ENCODE assay signal across 20 cellular contexts in genomic region chr2:96212336-96212735, GRCh38. TPM values are rescaled to one million over a fixed set of nuclear protein-coding genes. Genes with fewer than 3 reads are reported as not detected.
DNase-seq lines count a peak whose midpoint lies in the region; ATAC-seq, FAIRE-seq and TF ChIP-seq lines count a peak whose summit lies in the region.
"Had no signal": no experiment of that assay in that cellular context is flagged by ENCODE, and none has a peak within 500 bp of the region (broad histone marks: within the 10 kb centered on the region; RNA-seq: fewer than 3 reads in every experiment).

No MANE protein-coding gene starts in this region.

- no peak overlapping the region for H3K4me3 ChIP-seq in A549
- no peak overlapping the region for H3K4me3 ChIP-seq in IMR-90 (ENCODE audit: insufficient read depth, low read depth, low read length)
- no peak overlapping the region for H3K4me3 ChIP-seq in GM12878

- no peak overlapping the region for H2BK20ac ChIP-seq in IMR-90 (ENCODE audit: low read depth, low read length)

- dilution Hi-C loops in IMR-90 (cut with HindIII; ENCODE audit: low sequenced_read_pairs, unreplicated experiment): no loop called here

- no peak overlapping the region for H2BK120ac ChIP-seq in IMR-90 (ENCODE audit: low read depth, low read length)

- TF ChIP-seq RAD21 in A549 (conservative IDR thresholded peaks at IDR 0.05 in 1 of 2, IDR thresholded peaks at IDR 0.05 in 1 of 2) (no peak), IMR-90 (IDR thresholded peaks at IDR 0.05; ENCODE audit: low read length) (no peak), GM12878 (IDR thresholded peaks at IDR 0.05; ENCODE audit: insufficient read depth, low read depth, low read length) (no peak)

- RAD21 ChIA-PET in GM12878 (lab: Charles Lee; ENCODE audit: unreplicated experiment): no interaction called here

- peaks cover 11% of the 10 kb centered on the region for H3K9me1 ChIP-seq in IMR-90 (ENCODE audit: insufficient read depth, low read length)

- H3K18ac ChIP-seq in IMR-90 (ENCODE audit: low read depth, low read length): no peak overlapping the region

- in situ Hi-C loops in IMR-90 (cut with MboI; ENCODE audit: low sequenced_read_pairs) (no loop called here), GM12878 (cut with MboI) (no loop called here)

- no peak overlapping the region for H4K91ac ChIP-seq in IMR-90 (ENCODE audit: insufficient read depth, low read depth, low read length)

- H3K14ac ChIP-seq in IMR-90 (replicated peaks; ENCODE audit: low read depth, low read length): no peak overlapping the region

- H2AK9ac ChIP-seq in IMR-90 (replicated peaks; ENCODE audit: low read depth, low read length, poor library complexity): no peak overlapping the region

- no peak overlapping the region for H2BK5ac ChIP-seq in IMR-90 (ENCODE audit: low read depth, low read length, poor library complexity, severe bottlenecking)

- TF ChIP-seq POLR2A in A549 (IDR thresholded peaks at IDR 0.05; ENCODE audit: low read length): no peak
- TF ChIP-seq POLR2A in IMR-90 (IDR thresholded peaks at IDR 0.05; ENCODE audit: low read depth, low read length): no peak
- TF ChIP-seq POLR2A in GM12878 (IDR thresholded peaks at IDR 0.05; ENCODE audit: low read depth, low read length): no peak

- CTCF ChIA-PET in A549 (lab: Yijun Ruan, JAX) (interaction anchor here (1.0 kb wide), 1 partner anchor 47 kb away, joined by 3 read pairs; no protein-coding TSS in a partner anchor), IMR-90 (lab: Yijun Ruan, JAX) (no interaction called here), GM12878 (lab: Yijun Ruan, JAX) (no interaction called here)

- H3K4me1 ChIP-seq in A549 (peaks cover 10% of the 10 kb centered on the region; the same call in 1 of the 3 replicates), IMR-90 (ENCODE audit: control insufficient read depth, insufficient read depth, low read length) (peaks cover 4% of the 10 kb centered on the region), GM12878 (ENCODE audit: control insufficient read depth, insufficient read depth, low read length) (peaks cover 22% of the 10 kb centered on the region)

- H4K20me1 ChIP-seq in IMR-90 (ENCODE audit: insufficient read depth, low read length): peaks cover 8% of the 10 kb centered on the region
- 0 out of 2 replicates have a peak, but pooled peaks cover 3% of the 10 kb centered on the region for H4K20me1 ChIP-seq in GM12878 (ENCODE audit: control insufficient read depth, insufficient read depth)

- no peak for FAIRE-seq in A549 (lab: Jason Lieb, UNC)
- no peak for FAIRE-seq in GM12878 (lab: Jason Lieb, UNC)
- FAIRE-seq: GM12891, GM18507 had no signal

- no peak overlapping the region for H2AK5ac ChIP-seq in IMR-90 (ENCODE audit: low read depth, low read length)

- POLR2A ChIA-PET in A549 (lab: Yijun Ruan, JAX): no interaction called here
- POLR2A ChIA-PET in IMR-90 (lab: Charles Lee; ENCODE audit: unreplicated experiment): no interaction called here
- POLR2A ChIA-PET in GM12878 (lab: Charles Lee): interaction anchor here (0.5 to 0.6 kb wide), 2 partner anchors 55 to 100 kb away, joined by 4 read pairs; no protein-coding TSS in a partner anchor

- SMC1A ChIA-PET in GM12878 (lab: Charles Lee; ENCODE audit: uncharacterized antibody, unreplicated experiment): interaction anchor here (2.2 kb wide), 1 partner anchor 22 kb away, joined by 7 read pairs; no protein-coding TSS in a partner anchor

- H2AFZ ChIP-seq in IMR-90 (replicated peaks; ENCODE audit: low read length, poor library complexity) (no peak overlapping the region), GM12878 (ENCODE audit: control insufficient read depth, low read depth, low read length) (no peak overlapping the region)

- H3K79me1 ChIP-seq in IMR-90 (ENCODE audit: low read depth in 1 of 2, low read length in 2 of 2): peaks cover 20 to 37% of the 10 kb centered on the region in 2 experiments

- DNase-seq in A549 (ENCODE audit: low read depth in 1 of 2, low spot score in 1 of 2) (no peak), IMR-90 (no peak), GM12878 (ENCODE audit: low read depth, low spot score) (no peak), left kidney (ENCODE audit: low read depth, low spot score) (peak; percentile 24), retina (no peak)
- DNase-seq: 8988T; C1 segment of cervical spinal cord; Caco-2; CD8-positive, alpha-beta T cell; DMS153; DND-41; EL; GDM1; GOT3; H9 had no signal

- no peak overlapping the region for H3K4ac ChIP-seq in IMR-90 (ENCODE audit: low read depth, low read length)

- no peak overlapping the region for H4K5ac ChIP-seq in IMR-90 (ENCODE audit: low read depth, low read length)

- H3K4me2 ChIP-seq in A549 (no peak overlapping the region), IMR-90 (ENCODE audit: low read depth, low read length) (no peak overlapping the region), GM12878 (ENCODE audit: control insufficient read depth, insufficient read depth) (no peak overlapping the region)

- TF ChIP-seq CTCF in A549 (IDR thresholded peaks at IDR 0.05) (no peak), IMR-90 (conservative IDR thresholded peaks at IDR 0.05; ENCODE audit: low read depth, low read length) (no peak), GM12878 (IDR thresholded peaks at IDR 0.05 in 2 of 3, conservative IDR thresholded peaks at IDR 0.05 in 1 of 3; ENCODE audit: control insufficient read depth in 2 of 3, extremely low read depth in 1 of 3, insufficient read depth in 1 of 3, low read depth in 3 of 3, low read length in 3 of 3) (no peak)

- BruUV-seq in IMR-90 (replicated peaks; lab: Mats Ljungman, UMichigan) (no TSS peak), GM12878 (replicated peaks; lab: Mats Ljungman, UMichigan) (TSS peak; percentile 10)

- H4K8ac ChIP-seq in IMR-90 (ENCODE audit: low read depth in 2 of 2, low read length in 2 of 2): no peak overlapping the region

- no peak overlapping the region for H2BK15ac ChIP-seq in IMR-90 (ENCODE audit: low read depth, low read length)

- H3K56ac ChIP-seq in IMR-90 (ENCODE audit: extremely low read depth, insufficient read depth, low read length): no peak overlapping the region

- peaks cover 29% of the 10 kb centered on the region for H3K79me2 ChIP-seq in GM12878 (ENCODE audit: control insufficient read depth, insufficient read depth, low read length)

- H3K9me3 ChIP-seq in A549 (no peaks in the 10 kb centered on the region), IMR-90 (ENCODE audit: control insufficient read depth, insufficient read depth, low read length) (no peaks in the 10 kb centered on the region), GM12878 (replicated peaks; ENCODE audit: control insufficient read depth, insufficient read depth, low read length) (no peaks in the 10 kb centered on the region)
- H3K9me3 ChIP-seq: Caco-2 had no signal

- H3K27ac ChIP-seq in A549 (no peak overlapping the region), IMR-90 (ENCODE audit: insufficient read depth, low read length) (no peak overlapping the region), GM12878 (ENCODE audit: control insufficient read depth, insufficient read depth) (no peak overlapping the region)

- no peaks in the 10 kb centered on the region for H3K27me3 ChIP-seq in IMR-90 (ENCODE audit: control insufficient read depth, insufficient read depth, low read length)
- H3K27me3 ChIP-seq in GM12878 (replicated peaks in 1 of 2; ENCODE audit: control insufficient read depth in 2 of 2, insufficient read depth in 2 of 2, low read length in 1 of 2): no peaks in the 10 kb centered on the region

- 86% methylated on average over 4 of the region's 4 CpGs for WGBS in A549 (ENCODE audit: missing lambda C conversion rate)
- WGBS in IMR-90 (ENCODE audit: extremely low coverage in 2 of 2, insufficient read length in 1 of 2), 2 experiments: 67% methylated on average over 1 of the region's 4 CpGs; no CpG with 5 or more reads in 1 of the 2 experiments
- 93% methylated on average over 4 of the region's 4 CpGs for WGBS in GM12878 (ENCODE audit: insufficient coverage, insufficient replicate concordance, low lambda C conversion rate, missing lambda C conversion rate)

- TF ChIP-seq EP300 in A549 (IDR thresholded peaks at IDR 0.05): no peak
- no peak for TF ChIP-seq EP300 in GM12878 (IDR thresholded peaks at IDR 0.05; ENCODE audit: borderline replicate concordance in 1 of 2, control insufficient read depth in 1 of 2, low read depth in 2 of 2, low read length in 2 of 2)

- no peak for ATAC-seq in A549
- ATAC-seq in IMR-90 (ENCODE audit: low read depth): no peak
- ATAC-seq in GM12878: no peak
- no peak for ATAC-seq in GM19351 (IDR thresholded peaks at IDR 0.05; ENCODE audit: unreplicated experiment)
- ATAC-seq in HG02623 (IDR thresholded peaks at IDR 0.05; ENCODE audit: unreplicated experiment): no peak
- ATAC-seq: CD8-positive, alpha-beta T cell; HCT116 had no signal

- H3K36me3 ChIP-seq in IMR-90 (ENCODE audit: control insufficient read depth, insufficient read depth, low read length) (no peaks in the 10 kb centered on the region), GM12878 (ENCODE audit: control insufficient read depth in 2 of 2, insufficient read depth in 2 of 2, low read length in 1 of 2) (no peaks in the 10 kb centered on the region)

- no peak overlapping the region for H3K9ac ChIP-seq in IMR-90 (ENCODE audit: low read depth, low read length)
- H3K9ac ChIP-seq in GM12878 (ENCODE audit: control insufficient read depth, insufficient read depth, low read length): no peak overlapping the region

- intact Hi-C loops in IMR-90 (cut with micrococcal nuclease): no loop called here
- intact Hi-C loops in GM12878 (cut with micrococcal nuclease; ENCODE audit: unreplicated experiment): no loop called here

- H3K23ac ChIP-seq in IMR-90 (ENCODE audit: low read depth, low read length): no peak overlapping the region

RNA-seq across cellular contexts. Expression of gene STARD7, which starts 3.7 kb away (rescaled TPM):
- 119 and 136 TPM in 2 replicates for polyA plus RNA-seq in A549 (2011; rRNA removed)
- polyA plus RNA-seq in A549 (2012; cell fraction: cytosol; rRNA removed): 51.8 and 60.3 TPM in 2 replicates
- polyA plus RNA-seq in A549 (2012; cell fraction: nucleus; rRNA removed): 43.9 and 46.2 TPM in 2 replicates
- 97.1 to 101 TPM (median 99.7 TPM) in 3 replicates for polyA plus RNA-seq in A549 (2017; fragmentation: RNase III; extraction: RNeasy Plus Mini Kit Qiagen cat#74134 plus additional on column Dnase treatment)
- polyA minus RNA-seq in A549 (2011; rRNA and poly(A)+ RNA removed): 68.5 and 77.4 TPM in 2 replicates
- 138 and 189 TPM in 2 replicates for total RNA-seq in IMR-90 (2012; rRNA removed)
- 51.1 and 61.7 TPM in 2 replicates for polyA plus RNA-seq in IMR-90 (2012; rRNA removed)
- 17.9 and 21.7 TPM in 2 replicates for polyA plus RNA-seq in IMR-90 (2012; cell fraction: cytosol; rRNA removed)
- 14.0 and 58.9 TPM in 2 replicates for polyA plus RNA-seq in IMR-90 (2012; cell fraction: nucleus; rRNA removed; ENCODE audit: low replicate concordance)
- 140 and 161 TPM in 2 replicates for total RNA-seq in GM12878 (2013; cell fraction: nucleolus; rRNA removed)
- total RNA-seq in GM12878 (2014; rRNA removed): 215 and 229 TPM in 2 replicates
- 148 and 153 TPM in 2 replicates for total RNA-seq in GM12878 (2014; rRNA removed; fragmentation: Illumina TruSeq; extraction: Trizol)
- total RNA-seq in GM12878 (2021): 194 and 200 TPM in 2 replicates
- polyA plus RNA-seq in GM12878 (2011; ENCODE audit: low read depth): 84.4 TPM
- polyA plus RNA-seq in GM12878 (2011; rRNA removed): 139 and 142 TPM in 2 replicates
- 75.3 and 92.3 TPM in 2 replicates for polyA plus RNA-seq in GM12878 (2011; cell fraction: cytosol; rRNA removed)
- 89.9 and 96.0 TPM in 2 replicates for polyA plus RNA-seq in GM12878 (2011; cell fraction: nucleus; rRNA removed)
- 81.5 and 83.0 TPM in 2 replicates for polyA plus RNA-seq in GM12878 (2012)
- polyA plus RNA-seq in GM12878 (2014; fragmentation: Illumina TruSeq; extraction: Trizol): 154 and 182 TPM in 2 replicates
- polyA plus RNA-seq in GM12878 (2014; fragmentation: Nextera tagmentation; extraction: Ambion mirVana): 100 to 1,000 TPM in 1 of 2 experiments, 10 to 100 TPM in 1; 85.4 to 114 TPM
- polyA plus RNA-seq in GM12878 (2014; rRNA removed): 120 and 123 TPM in 2 replicates
- polyA plus RNA-seq in GM12878 (2016; fragmentation: Nextera tagmentation; extraction: Ambion mirVana): 100 to 1,000 TPM; 225 to 237 TPM
- 88.6 and 126 TPM in 2 replicates for polyA minus RNA-seq in GM12878 (2011; rRNA and poly(A)+ RNA removed)
- polyA minus RNA-seq in GM12878 (2011; cell fraction: cytosol; rRNA and poly(A)+ RNA removed): 52.3 and 75.1 TPM in 2 replicates
- polyA minus RNA-seq in GM12878 (2011; cell fraction: nucleus; rRNA and poly(A)+ RNA removed): 65.0 and 122 TPM in 2 replicates

RNA-seq across cellular contexts. Expression of gene TMEM127, which starts 53.5 kb away (rescaled TPM):
- polyA plus RNA-seq in A549 (2011; rRNA removed): 38.7 and 45.3 TPM in 2 replicates
- 34.1 and 48.2 TPM in 2 replicates for polyA plus RNA-seq in A549 (2012; cell fraction: cytosol; rRNA removed)
- 36.7 and 42.3 TPM in 2 replicates for polyA plus RNA-seq in A549 (2012; cell fraction: nucleus; rRNA removed)
- polyA plus RNA-seq in A549 (2017; fragmentation: RNase III; extraction: RNeasy Plus Mini Kit Qiagen cat#74134 plus additional on column Dnase treatment): 28.8 to 31.9 TPM (median 31.4 TPM) in 3 replicates
- 69.4 and 69.9 TPM in 2 replicates for polyA minus RNA-seq in A549 (2011; rRNA and poly(A)+ RNA removed)
- total RNA-seq in IMR-90 (2012; rRNA removed): 20.0 and 35.7 TPM in 2 replicates
- polyA plus RNA-seq in IMR-90 (2012; rRNA removed): 47.6 and 52.2 TPM in 2 replicates
- 15.4 and 45.4 TPM in 2 replicates for polyA plus RNA-seq in IMR-90 (2012; cell fraction: cytosol; rRNA removed)
- 28.8 and 33.4 TPM in 2 replicates for polyA plus RNA-seq in IMR-90 (2012; cell fraction: nucleus; rRNA removed; ENCODE audit: low replicate concordance)
- total RNA-seq in GM12878 (2013; cell fraction: nucleolus; rRNA removed): 22.9 and 23.0 TPM in 2 replicates
- total RNA-seq in GM12878 (2014; rRNA removed): 11.2 and 15.3 TPM in 2 replicates
- total RNA-seq in GM12878 (2014; rRNA removed; fragmentation: Illumina TruSeq; extraction: Trizol): 8.2 and 8.9 TPM in 2 replicates
- total RNA-seq in GM12878 (2021): 25.6 and 27.2 TPM in 2 replicates
- polyA plus RNA-seq in GM12878 (2011; ENCODE audit: low read depth): 6.9 TPM
- polyA plus RNA-seq in GM12878 (2011; rRNA removed): 11.6 and 24.9 TPM in 2 replicates
- polyA plus RNA-seq in GM12878 (2011; cell fraction: cytosol; rRNA removed): 23.0 and 24.2 TPM in 2 replicates
- 19.2 and 23.7 TPM in 2 replicates for polyA plus RNA-seq in GM12878 (2011; cell fraction: nucleus; rRNA removed)
- polyA plus RNA-seq in GM12878 (2012): 15.0 and 15.6 TPM in 2 replicates
- polyA plus RNA-seq in GM12878 (2014; fragmentation: Illumina TruSeq; extraction: Trizol): 10.5 and 19.9 TPM in 2 replicates
- 1 to 10 TPM; 2.6 to 3.0 TPM for polyA plus RNA-seq in GM12878 (2014; fragmentation: Nextera tagmentation; extraction: Ambion mirVana)
- 18.4 and 22.3 TPM in 2 replicates for polyA plus RNA-seq in GM12878 (2014; rRNA removed)
- 10 to 100 TPM; 17.0 to 18.4 TPM for polyA plus RNA-seq in GM12878 (2016; fragmentation: Nextera tagmentation; extraction: Ambion mirVana)
- polyA minus RNA-seq in GM12878 (2011; rRNA and poly(A)+ RNA removed): 32.5 and 35.8 TPM in 2 replicates
- 7.8 and 11.4 TPM in 2 replicates for polyA minus RNA-seq in GM12878 (2011; cell fraction: cytosol; rRNA and poly(A)+ RNA removed)
- polyA minus RNA-seq in GM12878 (2011; cell fraction: nucleus; rRNA and poly(A)+ RNA removed): 8.0 and 13.6 TPM in 2 replicates

RNA-seq across cellular contexts. Expression of gene CIAO1, which starts 53.7 kb away (rescaled TPM):
- polyA plus RNA-seq in A549 (2011; rRNA removed) (99.7 and 123 TPM in 2 replicates), A549 (2017; fragmentation: RNase III; extraction: RNeasy Plus Mini Kit Qiagen cat#74134 plus additional on column Dnase treatment) (83.2 to 88.4 TPM (median 87.6 TPM) in 3 replicates), IMR-90 (2012; rRNA removed) (78.8 and 81.1 TPM in 2 replicates), GM12878 (2011; rRNA removed) (61.3 and 75.4 TPM in 2 replicates), GM12878 (2014; fragmentation: Illumina TruSeq; extraction: Trizol) (50.2 and 55.8 TPM in 2 replicates), GM12878 (2014; fragmentation: Nextera tagmentation; extraction: Ambion mirVana) (10 to 100 TPM in 1 of 2 experiments, 1 to 10 TPM in 1; 8.3 to 15.6 TPM), GM12878 (2014; rRNA removed) (89.3 and 92.5 TPM in 2 replicates), GM12878 (2016; fragmentation: Nextera tagmentation; extraction: Ambion mirVana) (10 to 100 TPM; 69.4 to 73.1 TPM)
- 156 and 179 TPM in 2 replicates for polyA plus RNA-seq in A549 (2012; cell fraction: cytosol; rRNA removed)
- polyA plus RNA-seq in A549 (2012; cell fraction: nucleus; rRNA removed): 194 and 209 TPM in 2 replicates
- polyA minus RNA-seq in A549 (2011; rRNA and poly(A)+ RNA removed): 110 and 132 TPM in 2 replicates
- total RNA-seq in IMR-90 (2012; rRNA removed) (85.5 and 94.3 TPM in 2 replicates), GM12878 (2014; rRNA removed) (74.7 and 89.4 TPM in 2 replicates), GM12878 (2014; rRNA removed; fragmentation: Illumina TruSeq; extraction: Trizol) (48.0 and 49.7 TPM in 2 replicates), GM12878 (2021) (51.1 and 57.5 TPM in 2 replicates)
- polyA plus RNA-seq in IMR-90 (2012; cell fraction: cytosol; rRNA removed): 70.6 and 76.8 TPM in 2 replicates
- polyA plus RNA-seq in IMR-90 (2012; cell fraction: nucleus; rRNA removed; ENCODE audit: low replicate concordance): 68.9 and 97.1 TPM in 2 replicates
- total RNA-seq in GM12878 (2013; cell fraction: nucleolus; rRNA removed): 40.1 and 42.8 TPM in 2 replicates
- 23.7 TPM for polyA plus RNA-seq in GM12878 (2011; ENCODE audit: low read depth)
- 115 and 126 TPM in 2 replicates for polyA plus RNA-seq in GM12878 (2011; cell fraction: cytosol; rRNA removed)
- polyA plus RNA-seq in GM12878 (2011; cell fraction: nucleus; rRNA removed): 66.5 and 69.5 TPM in 2 replicates
- polyA plus RNA-seq in GM12878 (2012): 38.2 and 43.6 TPM in 2 replicates
- polyA minus RNA-seq in GM12878 (2011; rRNA and poly(A)+ RNA removed): 73.0 and 101 TPM in 2 replicates
- 26.6 and 27.0 TPM in 2 replicates for polyA minus RNA-seq in GM12878 (2011; cell fraction: cytosol; rRNA and poly(A)+ RNA removed)
- 19.2 and 32.0 TPM in 2 replicates for polyA minus RNA-seq in GM12878 (2011; cell fraction: nucleus; rRNA and poly(A)+ RNA removed)
